Comparison of ENCODE assay signal across 1 cellular context in genomic region chr9:269255-269833, GRCh38.
TF ChIP-seq lines count a peak whose summit lies in the region.

No MANE protein-coding gene starts in this region.

TF ChIP-seq in HEK293, 187 proteins besides CTCF, POLR2A, EP300 and RAD21:
- 0 out of 2 replicates have a peak, but pooled peaks have one; percentile 42 for TF ChIP-seq ZNF10 (tag by site-specific recombination; IDR thresholded peaks at IDR 0.05)
